ENCODE assay signal across 8 cellular contexts in genomic region chr1:181190362-181191035, GRCh38.
DNase-seq lines count a peak whose midpoint lies in the region; ATAC-seq and TF ChIP-seq lines count a peak whose summit lies in the region.

No MANE protein-coding gene starts in this region.

- peak overlapping the region; percentile 71 for H3K4me2 ChIP-seq in PC-3 (ENCODE audit: low read length)

- H3K9me2 ChIP-seq in PC-3 (replicated peaks; ENCODE audit: low read length): no peaks in the 10 kb centered on the region

- H3K27me3 ChIP-seq in PC-3 (ENCODE audit: low read length) (no peaks in the 10 kb centered on the region), right cardiac atrium (ENCODE audit: control insufficient read depth, insufficient read depth) (no peaks in the 10 kb centered on the region)

- no peaks in the 10 kb centered on the region for H3K36me3 ChIP-seq in PC-3 (ENCODE audit: low read depth, low read length)

- H4K20me1 ChIP-seq in PC-3 (ENCODE audit: low read length): no peaks in the 10 kb centered on the region

- H3K4me3 Mint-ChIP-seq in activated T-cell treated with anti-CD3 and anti-CD28 coated beads, Interleukin-2, amount 50 U/mL, for 4 hours: peak overlapping the region; percentile 4
- peak overlapping the region; percentile 11 for H3K4me3 Mint-ChIP-seq in stimulated activated memory B cell treated with anti-CD40 and anti-IgM and Interleukin-4, amounts not matched to agents 10 μg/mL and 1 μg/mL and 100 μg/mL, for 72 hours

- H3K4me3 ChIP-seq in PC-3 (ENCODE audit: low read length): peak overlapping the region; percentile 27; the same call in 1 of the 2 replicates
- no peak overlapping the region for H3K4me3 ChIP-seq in right cardiac atrium (ENCODE audit: low read length)

- H3K9me3 ChIP-seq in PC-3 (ENCODE audit: low read length): no peaks in the 10 kb centered on the region
- H3K9me3 ChIP-seq in right cardiac atrium (ENCODE audit: control insufficient read depth, low read length): no peaks in the 10 kb centered on the region

- no peak overlapping the region for H2AFZ ChIP-seq in PC-3 (ENCODE audit: low read length)

- no peaks in the 10 kb centered on the region for H3K79me2 ChIP-seq in PC-3 (ENCODE audit: low read length)

- ATAC-seq in activated T-cell treated with anti-CD3 and anti-CD28 coated beads, Interleukin-2, amount 50 U/mL, for 4 hours: no peak
- peak; percentile 37 for ATAC-seq in PC-3
- ATAC-seq in right cardiac atrium: peak; percentile 28 to 36
- peak; percentile 17 for ATAC-seq in stimulated activated memory B cell treated with anti-CD40 and anti-IgM and Interleukin-4, amounts not matched to agents 10 μg/mL and 1 μg/mL and 100 μg/mL, for 72 hours

- H3K27ac ChIP-seq in PC-3 (ENCODE audit: low read length): no peak overlapping the region
- H3K27ac ChIP-seq in right cardiac atrium (ENCODE audit: low read length): no peak overlapping the region
- H3K27ac ChIP-seq in RWPE1: no peak overlapping the region

- CTCF ChIA-PET in PC-3 (lab: Charles Lee) (interaction anchor here (0.5 kb wide), 1 partner anchor 118 kb away, joined by 3 read pairs; no protein-coding TSS in a partner anchor), RWPE1 (lab: Yijun Ruan, JAX) (interaction anchor here (0.6 to 7.3 kb wide), 14 partner anchors 12 to 1645 kb away, joined by 3 to 64 read pairs (median 4); no protein-coding TSS in a partner anchor)

- 64% methylated on average over 18 of the region's 18 CpGs for WGBS in right cardiac atrium

- TF ChIP-seq CTCF in PC-3 (conservative IDR thresholded peaks at IDR 0.05; ENCODE audit: low read depth, low read length) (no peak), RWPE1 (conservative IDR thresholded peaks at IDR 0.05; ENCODE audit: low read depth) (no peak)

- intact Hi-C loops in PC-3 (cut with micrococcal nuclease) (loop anchor here (1.0 kb wide), 1 partner anchor 235 kb away; no protein-coding TSS in a partner anchor), right cardiac atrium (cut with DNase I) (loop anchor here in 3 of 4 donors (1.0 to 2.0 kb wide), 3 partner anchors 228 to 234 kb away; no protein-coding TSS in a partner anchor)

- H3K4me1 Mint-ChIP-seq in activated T-cell treated with anti-CD3 and anti-CD28 coated beads, Interleukin-2, amount 50 U/mL, for 4 hours (ENCODE audit: low read depth): peaks cover 5% of the 10 kb centered on the region
- peaks cover 7% of the 10 kb centered on the region for H3K4me1 Mint-ChIP-seq in stimulated activated memory B cell treated with anti-CD40 and anti-IgM and Interleukin-4, amounts not matched to agents 10 μg/mL and 1 μg/mL and 100 μg/mL, for 72 hours

- no peaks in the 10 kb centered on the region for H3F3A ChIP-seq in PC-3 (ENCODE audit: low read length, unreplicated experiment)

- H3K4me1 ChIP-seq in PC-3 (ENCODE audit: insufficient read depth, low read length) (no peaks in the 10 kb centered on the region), right cardiac atrium (ENCODE audit: control insufficient read depth, insufficient read depth, low read length) (no peaks in the 10 kb centered on the region)

- no peaks in the 10 kb centered on the region for H3K9me3 Mint-ChIP-seq in activated T-cell treated with anti-CD3 and anti-CD28 coated beads, Interleukin-2, amount 50 U/mL, for 4 hours
- H3K9me3 Mint-ChIP-seq in stimulated activated memory B cell treated with anti-CD40 and anti-IgM and Interleukin-4, amounts not matched to agents 10 μg/mL and 1 μg/mL and 100 μg/mL, for 72 hours: peaks cover 5% of the 10 kb centered on the region

- H3K27ac Mint-ChIP-seq in stimulated activated memory B cell treated with anti-CD40 and anti-IgM and Interleukin-4, amounts not matched to agents 10 μg/mL and 1 μg/mL and 100 μg/mL, for 72 hours: no peak overlapping the region

- no TSS peak for BruUV-seq in PC-3 (replicated peaks; lab: Mats Ljungman, UMichigan)

- no peak overlapping the region for H3K9ac ChIP-seq in PC-3 (ENCODE audit: low read length)

- DNase-seq in activated T-cell treated with anti-CD3 and anti-CD28 coated beads, Interleukin-2, amount 50 U/mL, for 4 hours: no peak
- no peak for DNase-seq in activated T-cell treated with anti-CD3 and anti-CD28 coated beads, Interleukin-2, amount 50 U/mL, for 1 hour
- DNase-seq in PC-3 (no peak), right cardiac atrium (peak in 1 of 3 donors; percentile 16), RWPE1 (ENCODE audit: low spot score) (no peak), NCI-H2196 (lab: John Stamatoyannopoulos, UW; ENCODE audit: unreplicated experiment) (no peak), NCI-H510A treated with DMSO at 0.1 percent for 48 hours (lab: John Stamatoyannopoulos, UW) (no peak)

- peaks cover 5% of the 10 kb centered on the region for H3K27me3 Mint-ChIP-seq in activated T-cell treated with anti-CD3 and anti-CD28 coated beads, Interleukin-2, amount 50 U/mL, for 4 hours (ENCODE audit: low read depth)
- H3K27me3 Mint-ChIP-seq in stimulated activated memory B cell treated with anti-CD40 and anti-IgM and Interleukin-4, amounts not matched to agents 10 μg/mL and 1 μg/mL and 100 μg/mL, for 72 hours: peaks cover 66% of the 10 kb centered on the region

- H3K36me3 Mint-ChIP-seq in activated T-cell treated with anti-CD3 and anti-CD28 coated beads, Interleukin-2, amount 50 U/mL, for 4 hours (ENCODE audit: insufficient read depth): no peaks in the 10 kb centered on the region
- H3K36me3 Mint-ChIP-seq in stimulated activated memory B cell treated with anti-CD40 and anti-IgM and Interleukin-4, amounts not matched to agents 10 μg/mL and 1 μg/mL and 100 μg/mL, for 72 hours: peaks cover 7% of the 10 kb centered on the region

- POLR2A ChIA-PET in PC-3 (lab: Charles Lee; ENCODE audit: unreplicated experiment) (no interaction called here), RWPE1 (lab: Yijun Ruan, JAX; ENCODE audit: low non-redundant PET) (no interaction called here)

Comparison
In these comparisons a context has a peak if more than half of its experiments do, and no peak if none do; other contexts are left out.
1. ATAC-seq: peak in PC-3 (single experiment), right cardiac atrium (2 of 2) and stimulated activated memory B cell treated with anti-CD40 and anti-IgM and Interleukin-4, amounts not matched to agents 10 μg/mL and 1 μg/mL and 100 μg/mL, for 72 hours (single experiment); none in activated T-cell treated with anti-CD3 and anti-CD28 coated beads, Interleukin-2, amount 50 U/mL, for 4 hours (0 of 2).